Comparison of ENCODE assay signal across 1 cellular context in the genomic region with DNA sequence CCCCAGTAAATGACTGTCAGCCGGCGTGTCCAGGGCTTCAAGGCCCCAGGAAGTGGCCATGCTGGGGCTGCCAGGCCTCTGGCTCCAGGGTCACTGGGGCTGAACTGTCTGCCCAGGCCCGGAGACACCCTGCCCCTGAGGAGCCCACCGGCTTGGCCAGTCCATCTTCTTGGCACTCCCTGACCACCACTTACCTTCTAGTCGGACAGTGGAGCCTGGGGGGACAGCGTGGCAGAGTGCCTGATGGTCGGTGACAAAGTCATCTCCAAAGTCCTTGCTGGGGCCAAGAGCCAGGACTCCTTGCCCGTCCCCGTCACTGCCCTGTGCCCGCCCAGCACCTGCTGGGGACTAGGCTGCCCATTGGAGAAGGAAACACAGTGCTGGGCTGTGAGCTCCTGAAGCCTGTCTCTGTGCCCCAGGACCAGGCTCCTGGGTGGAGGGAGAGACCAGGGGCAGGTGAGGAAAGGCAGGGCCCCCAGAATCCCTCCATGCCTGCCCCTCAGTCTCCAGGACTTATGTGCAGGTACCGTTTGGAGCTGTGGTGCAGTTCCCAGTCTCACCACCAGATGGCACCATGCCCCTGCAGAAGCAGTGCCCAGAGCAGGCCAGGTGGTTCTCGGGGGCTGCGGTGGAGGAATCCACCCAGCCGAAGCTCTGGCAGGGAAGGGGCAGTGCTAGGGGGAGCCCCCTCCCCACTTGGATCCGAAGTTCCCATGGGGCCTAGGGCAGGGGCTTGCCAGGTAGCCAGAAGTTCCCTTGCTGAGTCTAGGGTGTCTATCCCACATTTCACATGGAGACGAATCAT.
A peak's percentile ranks its signal among the peaks of the same experiment; 100 is the strongest.
TF ChIP-seq lines count a peak whose summit lies in the region.

No MANE protein-coding gene starts in this region.

TF ChIP-seq in K562, 482 proteins besides CTCF, POLR2A, EP300 and RAD21 (continued from another document and continues in another):
- TF ChIP-seq, protein P1, sequence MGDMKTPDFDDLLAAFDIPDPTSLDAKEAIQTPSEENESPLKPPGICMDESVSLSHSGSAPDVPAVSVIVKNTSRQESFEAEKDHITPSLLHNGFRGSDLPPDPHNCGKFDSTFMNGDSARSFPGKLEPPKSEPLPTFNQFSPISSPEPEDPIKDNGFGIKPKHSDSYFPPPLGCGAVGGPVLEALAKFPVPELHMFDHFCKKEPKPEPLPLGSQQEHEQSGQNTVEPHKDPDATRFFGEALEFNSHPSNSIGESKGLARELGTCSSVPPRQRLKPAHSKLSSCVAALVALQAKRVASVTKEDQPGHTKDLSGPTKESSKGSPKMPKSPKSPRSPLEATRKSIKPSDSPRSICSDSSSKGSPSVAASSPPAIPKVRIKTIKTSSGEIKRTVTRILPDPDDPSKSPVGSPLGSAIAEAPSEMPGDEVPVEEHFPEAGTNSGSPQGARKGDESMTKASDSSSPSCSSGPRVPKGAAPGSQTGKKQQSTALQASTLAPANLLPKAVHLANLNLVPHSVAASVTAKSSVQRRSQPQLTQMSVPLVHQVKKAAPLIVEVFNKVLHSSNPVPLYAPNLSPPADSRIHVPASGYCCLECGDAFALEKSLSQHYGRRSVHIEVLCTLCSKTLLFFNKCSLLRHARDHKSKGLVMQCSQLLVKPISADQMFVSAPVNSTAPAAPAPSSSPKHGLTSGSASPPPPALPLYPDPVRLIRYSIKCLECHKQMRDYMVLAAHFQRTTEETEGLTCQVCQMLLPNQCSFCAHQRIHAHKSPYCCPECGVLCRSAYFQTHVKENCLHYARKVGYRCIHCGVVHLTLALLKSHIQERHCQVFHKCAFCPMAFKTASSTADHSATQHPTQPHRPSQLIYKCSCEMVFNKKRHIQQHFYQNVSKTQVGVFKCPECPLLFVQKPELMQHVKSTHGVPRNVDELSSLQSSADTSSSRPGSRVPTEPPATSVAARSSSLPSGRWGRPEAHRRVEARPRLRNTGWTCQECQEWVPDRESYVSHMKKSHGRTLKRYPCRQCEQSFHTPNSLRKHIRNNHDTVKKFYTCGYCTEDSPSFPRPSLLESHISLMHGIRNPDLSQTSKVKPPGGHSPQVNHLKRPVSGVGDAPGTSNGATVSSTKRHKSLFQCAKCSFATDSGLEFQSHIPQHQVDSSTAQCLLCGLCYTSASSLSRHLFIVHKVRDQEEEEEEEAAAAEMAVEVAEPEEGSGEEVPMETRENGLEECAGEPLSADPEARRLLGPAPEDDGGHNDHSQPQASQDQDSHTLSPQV (IDR thresholded peaks at IDR 0.05): no peak
- no peak for TF ChIP-seq ZNF134 (CRISPR knock-in tag; conservative IDR thresholded peaks at IDR 0.05)
- 0 out of 2 replicates have a peak, but pooled peaks have one; percentile 39 for TF ChIP-seq PHF21A (IDR thresholded peaks at IDR 0.05; ENCODE audit: borderline replicate concordance, low read depth)
- 0 out of 2 replicates have a peak, but pooled peaks have one; percentile 20 for TF ChIP-seq SPI1 (IDR thresholded peaks at IDR 0.05; ENCODE audit: borderline replicate concordance, low read depth, low read length)
- no peak for TF ChIP-seq POU5F1 (IDR thresholded peaks at IDR 0.05; ENCODE audit: borderline replicate concordance, low read depth, low read length, partially characterized antibody)
- TF ChIP-seq GTF2F1 (IDR thresholded peaks at IDR 0.05; ENCODE audit: low read depth, low read length): 0 out of 2 replicates have a peak, but pooled peaks have one; percentile 75
- peak; percentile 96; the same call in 1 of the 2 replicates for TF ChIP-seq FOXK1 (CRISPR knock-in tag; IDR thresholded peaks at IDR 0.05; ENCODE audit: borderline replicate concordance)
- TF ChIP-seq HNRNPLL (IDR thresholded peaks at IDR 0.05; ENCODE audit: low read depth, low read length, poor library complexity, severe bottlenecking): peak; percentile 18
- TF ChIP-seq, protein P2, sequence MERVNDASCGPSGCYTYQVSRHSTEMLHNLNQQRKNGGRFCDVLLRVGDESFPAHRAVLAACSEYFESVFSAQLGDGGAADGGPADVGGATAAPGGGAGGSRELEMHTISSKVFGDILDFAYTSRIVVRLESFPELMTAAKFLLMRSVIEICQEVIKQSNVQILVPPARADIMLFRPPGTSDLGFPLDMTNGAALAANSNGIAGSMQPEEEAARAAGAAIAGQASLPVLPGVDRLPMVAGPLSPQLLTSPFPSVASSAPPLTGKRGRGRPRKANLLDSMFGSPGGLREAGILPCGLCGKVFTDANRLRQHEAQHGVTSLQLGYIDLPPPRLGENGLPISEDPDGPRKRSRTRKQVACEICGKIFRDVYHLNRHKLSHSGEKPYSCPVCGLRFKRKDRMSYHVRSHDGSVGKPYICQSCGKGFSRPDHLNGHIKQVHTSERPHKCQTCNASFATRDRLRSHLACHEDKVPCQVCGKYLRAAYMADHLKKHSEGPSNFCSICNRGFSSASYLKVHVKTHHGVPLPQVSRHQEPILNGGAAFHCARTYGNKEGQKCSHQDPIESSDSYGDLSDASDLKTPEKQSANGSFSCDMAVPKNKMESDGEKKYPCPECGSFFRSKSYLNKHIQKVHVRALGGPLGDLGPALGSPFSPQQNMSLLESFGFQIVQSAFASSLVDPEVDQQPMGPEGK (CRISPR knock-in tag; IDR thresholded peaks at IDR 0.05; ENCODE audit: borderline replicate concordance): no peak
- TF ChIP-seq, protein P3, sequence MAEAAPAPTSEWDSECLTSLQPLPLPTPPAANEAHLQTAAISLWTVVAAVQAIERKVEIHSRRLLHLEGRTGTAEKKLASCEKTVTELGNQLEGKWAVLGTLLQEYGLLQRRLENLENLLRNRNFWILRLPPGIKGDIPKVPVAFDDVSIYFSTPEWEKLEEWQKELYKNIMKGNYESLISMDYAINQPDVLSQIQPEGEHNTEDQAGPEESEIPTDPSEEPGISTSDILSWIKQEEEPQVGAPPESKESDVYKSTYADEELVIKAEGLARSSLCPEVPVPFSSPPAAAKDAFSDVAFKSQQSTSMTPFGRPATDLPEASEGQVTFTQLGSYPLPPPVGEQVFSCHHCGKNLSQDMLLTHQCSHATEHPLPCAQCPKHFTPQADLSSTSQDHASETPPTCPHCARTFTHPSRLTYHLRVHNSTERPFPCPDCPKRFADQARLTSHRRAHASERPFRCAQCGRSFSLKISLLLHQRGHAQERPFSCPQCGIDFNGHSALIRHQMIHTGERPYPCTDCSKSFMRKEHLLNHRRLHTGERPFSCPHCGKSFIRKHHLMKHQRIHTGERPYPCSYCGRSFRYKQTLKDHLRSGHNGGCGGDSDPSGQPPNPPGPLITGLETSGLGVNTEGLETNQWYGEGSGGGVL (CRISPR knock-in tag; IDR thresholded peaks at IDR 0.05): no peak
- TF ChIP-seq ZFP36 (IDR thresholded peaks at IDR 0.05; ENCODE audit: low read depth, low read length, partially characterized antibody): peak; percentile 63
- TF ChIP-seq ZNF12 (CRISPR knock-in tag; IDR thresholded peaks at IDR 0.05): no peak; the same call in 1 of the 2 replicates
- TF ChIP-seq, protein P4, sequence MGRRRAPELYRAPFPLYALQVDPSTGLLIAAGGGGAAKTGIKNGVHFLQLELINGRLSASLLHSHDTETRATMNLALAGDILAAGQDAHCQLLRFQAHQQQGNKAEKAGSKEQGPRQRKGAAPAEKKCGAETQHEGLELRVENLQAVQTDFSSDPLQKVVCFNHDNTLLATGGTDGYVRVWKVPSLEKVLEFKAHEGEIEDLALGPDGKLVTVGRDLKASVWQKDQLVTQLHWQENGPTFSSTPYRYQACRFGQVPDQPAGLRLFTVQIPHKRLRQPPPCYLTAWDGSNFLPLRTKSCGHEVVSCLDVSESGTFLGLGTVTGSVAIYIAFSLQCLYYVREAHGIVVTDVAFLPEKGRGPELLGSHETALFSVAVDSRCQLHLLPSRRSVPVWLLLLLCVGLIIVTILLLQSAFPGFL (CRISPR knock-in tag; IDR thresholded peaks at IDR 0.05): no peak
- peak; percentile 83; the same call in 1 of the 2 replicates for TF ChIP-seq ZNF76 (CRISPR knock-in tag; IDR thresholded peaks at IDR 0.05; ENCODE audit: borderline replicate concordance)
- no peak for TF ChIP-seq ZNF644 (tag; IDR thresholded peaks at IDR 0.05; ENCODE audit: low read depth)
- TF ChIP-seq ZNF696 (CRISPR knock-in tag; conservative IDR thresholded peaks at IDR 0.05): no peak
- no peak for TF ChIP-seq SMARCB1 (IDR thresholded peaks at IDR 0.05; ENCODE audit: insufficient read length, low read depth)
- TF ChIP-seq GABPB2 (CRISPR knock-in tag; conservative IDR thresholded peaks at IDR 0.05): peak; percentile 81; the same call in 1 of the 2 replicates
- peak; percentile 89; the same call in 1 of the 2 replicates for TF ChIP-seq MTA3 (IDR thresholded peaks at IDR 0.05; ENCODE audit: borderline replicate concordance)
- TF ChIP-seq ZNF583 (CRISPR knock-in tag; IDR thresholded peaks at IDR 0.05): peak; percentile 81; the same call in 1 of the 2 replicates
- TF ChIP-seq RFX5 (IDR thresholded peaks at IDR 0.05; ENCODE audit: low read depth, low read length): 0 out of 2 replicates have a peak, but pooled peaks have one; percentile 10
- no peak for TF ChIP-seq POLR2AphosphoS5 (IDR thresholded peaks at IDR 0.05; ENCODE audit: control insufficient read depth, insufficient read depth, low read depth, low read length)
- TF ChIP-seq TAF1 (IDR thresholded peaks at IDR 0.05; ENCODE audit: control insufficient read depth, extremely low read depth, insufficient read depth, low read length, severe bottlenecking): no peak
- TF ChIP-seq ZKSCAN3 (CRISPR knock-in tag; IDR thresholded peaks at IDR 0.05): no peak
- peak; percentile 52; the same call in 1 of the 2 replicates for TF ChIP-seq BCOR (IDR thresholded peaks at IDR 0.05)
- 0 out of 2 replicates have a peak, but pooled peaks have one; percentile 53 for TF ChIP-seq HSF4 (CRISPR knock-in tag; IDR thresholded peaks at IDR 0.05; ENCODE audit: borderline replicate concordance)
- TF ChIP-seq, protein P5, sequence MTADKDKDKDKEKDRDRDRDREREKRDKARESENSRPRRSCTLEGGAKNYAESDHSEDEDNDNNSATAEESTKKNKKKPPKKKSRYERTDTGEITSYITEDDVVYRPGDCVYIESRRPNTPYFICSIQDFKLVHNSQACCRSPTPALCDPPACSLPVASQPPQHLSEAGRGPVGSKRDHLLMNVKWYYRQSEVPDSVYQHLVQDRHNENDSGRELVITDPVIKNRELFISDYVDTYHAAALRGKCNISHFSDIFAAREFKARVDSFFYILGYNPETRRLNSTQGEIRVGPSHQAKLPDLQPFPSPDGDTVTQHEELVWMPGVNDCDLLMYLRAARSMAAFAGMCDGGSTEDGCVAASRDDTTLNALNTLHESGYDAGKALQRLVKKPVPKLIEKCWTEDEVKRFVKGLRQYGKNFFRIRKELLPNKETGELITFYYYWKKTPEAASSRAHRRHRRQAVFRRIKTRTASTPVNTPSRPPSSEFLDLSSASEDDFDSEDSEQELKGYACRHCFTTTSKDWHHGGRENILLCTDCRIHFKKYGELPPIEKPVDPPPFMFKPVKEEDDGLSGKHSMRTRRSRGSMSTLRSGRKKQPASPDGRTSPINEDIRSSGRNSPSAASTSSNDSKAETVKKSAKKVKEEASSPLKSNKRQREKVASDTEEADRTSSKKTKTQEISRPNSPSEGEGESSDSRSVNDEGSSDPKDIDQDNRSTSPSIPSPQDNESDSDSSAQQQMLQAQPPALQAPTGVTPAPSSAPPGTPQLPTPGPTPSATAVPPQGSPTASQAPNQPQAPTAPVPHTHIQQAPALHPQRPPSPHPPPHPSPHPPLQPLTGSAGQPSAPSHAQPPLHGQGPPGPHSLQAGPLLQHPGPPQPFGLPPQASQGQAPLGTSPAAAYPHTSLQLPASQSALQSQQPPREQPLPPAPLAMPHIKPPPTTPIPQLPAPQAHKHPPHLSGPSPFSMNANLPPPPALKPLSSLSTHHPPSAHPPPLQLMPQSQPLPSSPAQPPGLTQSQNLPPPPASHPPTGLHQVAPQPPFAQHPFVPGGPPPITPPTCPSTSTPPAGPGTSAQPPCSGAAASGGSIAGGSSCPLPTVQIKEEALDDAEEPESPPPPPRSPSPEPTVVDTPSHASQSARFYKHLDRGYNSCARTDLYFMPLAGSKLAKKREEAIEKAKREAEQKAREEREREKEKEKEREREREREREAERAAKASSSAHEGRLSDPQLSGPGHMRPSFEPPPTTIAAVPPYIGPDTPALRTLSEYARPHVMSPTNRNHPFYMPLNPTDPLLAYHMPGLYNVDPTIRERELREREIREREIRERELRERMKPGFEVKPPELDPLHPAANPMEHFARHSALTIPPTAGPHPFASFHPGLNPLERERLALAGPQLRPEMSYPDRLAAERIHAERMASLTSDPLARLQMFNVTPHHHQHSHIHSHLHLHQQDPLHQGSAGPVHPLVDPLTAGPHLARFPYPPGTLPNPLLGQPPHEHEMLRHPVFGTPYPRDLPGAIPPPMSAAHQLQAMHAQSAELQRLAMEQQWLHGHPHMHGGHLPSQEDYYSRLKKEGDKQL (CRISPR knock-in tag; IDR thresholded peaks at IDR 0.05; ENCODE audit: borderline replicate concordance): peak; percentile 84; the same call in 1 of the 2 replicates
- TF ChIP-seq ELF1 (tag; IDR thresholded peaks at IDR 0.05): no peak
- TF ChIP-seq PURB (CRISPR knock-in tag; IDR thresholded peaks at IDR 0.05; ENCODE audit: low read depth): no peak
- TF ChIP-seq, protein P6, sequence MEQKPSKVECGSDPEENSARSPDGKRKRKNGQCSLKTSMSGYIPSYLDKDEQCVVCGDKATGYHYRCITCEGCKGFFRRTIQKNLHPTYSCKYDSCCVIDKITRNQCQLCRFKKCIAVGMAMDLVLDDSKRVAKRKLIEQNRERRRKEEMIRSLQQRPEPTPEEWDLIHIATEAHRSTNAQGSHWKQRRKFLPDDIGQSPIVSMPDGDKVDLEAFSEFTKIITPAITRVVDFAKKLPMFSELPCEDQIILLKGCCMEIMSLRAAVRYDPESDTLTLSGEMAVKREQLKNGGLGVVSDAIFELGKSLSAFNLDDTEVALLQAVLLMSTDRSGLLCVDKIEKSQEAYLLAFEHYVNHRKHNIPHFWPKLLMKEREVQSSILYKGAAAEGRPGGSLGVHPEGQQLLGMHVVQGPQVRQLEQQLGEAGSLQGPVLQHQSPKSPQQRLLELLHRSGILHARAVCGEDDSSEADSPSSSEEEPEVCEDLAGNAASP (IDR thresholded peaks at IDR 0.05): no peak
- no peak for TF ChIP-seq NFIX (CRISPR knock-in tag; IDR thresholded peaks at IDR 0.05; ENCODE audit: low read depth)
- TF ChIP-seq SMC3 (conservative IDR thresholded peaks at IDR 0.05; ENCODE audit: insufficient read depth, low read depth, low read length): peak; percentile 100
- peak; percentile 77 for TF ChIP-seq MYC (IDR thresholded peaks at IDR 0.05; ENCODE audit: low read depth, low read length)
- TF ChIP-seq MYC (CRISPR knock-in tag; IDR thresholded peaks at IDR 0.05; ENCODE audit: borderline replicate concordance, low read depth): peak; percentile 67; the same call in 1 of the 2 replicates
- no peak for TF ChIP-seq MTA1 (IDR thresholded peaks at IDR 0.05; ENCODE audit: borderline replicate concordance)
- no peak for TF ChIP-seq NCOA2 (IDR thresholded peaks at IDR 0.05; ENCODE audit: partially characterized antibody in 2 of 2)
- no peak for TF ChIP-seq TCFL5 (CRISPR knock-in tag; conservative IDR thresholded peaks at IDR 0.05)
- TF ChIP-seq LCOR (CRISPR knock-in tag; IDR thresholded peaks at IDR 0.05): no peak; the same call in 1 of the 2 replicates
- TF ChIP-seq KDM5B (IDR thresholded peaks at IDR 0.05; ENCODE audit: insufficient replicate concordance, low read depth, low read length): no peak
- no peak for TF ChIP-seq RBM14 (IDR thresholded peaks at IDR 0.05; ENCODE audit: borderline replicate concordance, insufficient read depth, low read depth, low read length)
- no peak for TF ChIP-seq LARP7 (IDR thresholded peaks at IDR 0.05)
- peak; percentile 100 for TF ChIP-seq STAG1 (CRISPR knock-in tag; IDR thresholded peaks at IDR 0.05; ENCODE audit: borderline replicate concordance)
